In the genomic region with DNA sequence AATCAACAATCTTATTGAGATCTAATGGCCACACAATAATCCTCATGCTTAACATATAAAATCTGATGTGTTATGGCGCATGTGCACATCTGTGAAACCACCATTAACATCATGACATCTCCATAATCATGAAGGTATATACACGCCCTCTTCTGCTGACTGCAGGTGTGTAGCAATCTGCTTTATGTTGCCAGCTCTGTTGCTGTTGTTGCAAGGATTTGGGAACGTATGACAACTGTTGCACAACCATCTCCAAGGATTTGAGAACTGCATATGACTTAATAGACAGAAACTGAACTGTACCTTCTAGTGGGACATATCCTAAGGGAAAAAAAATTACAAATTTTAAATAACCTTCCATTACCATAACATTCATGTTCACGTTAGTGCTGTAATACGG, we compare ENCODE assay signal across 22 cellular contexts.
"Had no signal": no experiment of that assay in that cellular context is flagged by ENCODE, and none has a peak within 500 bp of the region (broad histone marks: within the 10 kb centered on the region; RNA-seq: fewer than 3 reads in every experiment).

No MANE protein-coding gene starts in this region.

- H3K9me3 ChIP-seq: esophagus squamous epithelium, heart right ventricle, left lung, lower lobe of right lung, mucosa of descending colon had no signal

- H3K36me3 ChIP-seq: esophagus squamous epithelium, heart right ventricle, left lung, lower lobe of right lung had no signal

- DNase-seq: dermis blood vessel endothelial cell; dorsolateral prefrontal cortex; effector CD4-positive, alpha-beta T cell; effector memory CD4-positive, alpha-beta T cell; erythroblast; esophagus squamous epithelium; foreskin keratinocyte; glutamatergic neuron; head of caudate nucleus; heart right ventricle; hippocampal formation; left cardiac atrium; left lung; left ventricle myocardium superior; lower lobe of right lung; mesenchymal stem cell; mucosa of descending colon; naive B cell; naive thymus-derived CD8-positive, alpha-beta T cell had no signal

- H3K4me3 ChIP-seq: coronary artery, dorsolateral prefrontal cortex, esophagus squamous epithelium, heart right ventricle, left lung, lower lobe of right lung, mucosa of descending colon had no signal

- H3K27ac ChIP-seq: coronary artery, dorsolateral prefrontal cortex, epithelial cell of prostate, esophagus squamous epithelium, foreskin keratinocyte, heart right ventricle, left lung, lower lobe of right lung had no signal

- ATAC-seq: esophagus mucosa; foreskin keratinocyte; heart right ventricle; left cardiac atrium; left lung; left ventricle myocardium superior; lower lobe of right lung; mucosa of descending colon; naive thymus-derived CD8-positive, alpha-beta T cell had no signal

- H3K27me3 ChIP-seq: dorsolateral prefrontal cortex, esophagus squamous epithelium, foreskin keratinocyte, heart right ventricle, left lung had no signal

- H3K4me1 ChIP-seq: esophagus squamous epithelium, foreskin keratinocyte, left lung, lower lobe of right lung had no signal
